13 cellular contexts compared by ENCODE assay signal in genomic region chr20:61436268-61436667, GRCh38.
DNase-seq lines count a peak whose midpoint lies in the region; ATAC-seq and TF ChIP-seq lines count a peak whose summit lies in the region.
"Had no signal": no experiment of that assay in that cellular context is flagged by ENCODE, and none has a peak within 500 bp of the region (broad histone marks: within the 10 kb centered on the region; RNA-seq: fewer than 3 reads in every experiment).

No MANE protein-coding gene starts in this region.

- 64% methylated on average over 2 of the region's 2 CpGs; no CpG with 5 or more reads in 1 of the 2 donors for WGBS in transverse colon (ENCODE audit: low coverage in 1 of 2), 2 donors

- H3K36me3 Mint-ChIP-seq in nephron (ENCODE audit: low read depth): no peaks in the 10 kb centered on the region

- H3K27me3 ChIP-seq in transverse colon: peaks cover 21% of the 10 kb centered on the region
- H3K27me3 ChIP-seq in PC-3 (ENCODE audit: low read length): peaks cover 45% of the 10 kb centered on the region
- H3K27me3 ChIP-seq: BLaER1 treated with 17β-estradiol and CSF1 and Interleukin-3, amounts not matched to agents 10 nM and 100 nM; thyroid gland had no signal

- H3K9ac ChIP-seq in PC-3 (ENCODE audit: low read length): no peak overlapping the region
- H3K9ac ChIP-seq: BLaER1 treated with 17β-estradiol and CSF1 and Interleukin-3, amounts not matched to agents 10 nM and 100 nM had no signal

- no peak overlapping the region for H3K4me3 ChIP-seq in transverse colon
- H3K4me3 ChIP-seq in PC-3 (ENCODE audit: low read length): no peak overlapping the region
- H3K4me3 ChIP-seq: BLaER1 treated with 17β-estradiol and CSF1 and Interleukin-3, amounts not matched to agents 10 nM and 100 nM; thyroid gland had no signal

- no peaks in the 10 kb centered on the region for H3K79me2 ChIP-seq in PC-3 (ENCODE audit: low read length)

- peaks cover 57% of the 10 kb centered on the region for H3K27me3 Mint-ChIP-seq in nephron (ENCODE audit: low read depth)

- no peak overlapping the region for H2AFZ ChIP-seq in PC-3 (ENCODE audit: low read length)

- no peak for TF ChIP-seq EP300 in transverse colon (IDR thresholded peaks at IDR 0.05; ENCODE audit: low read depth)

- in situ Hi-C loops in transverse colon (cut with MboI; ENCODE audit: low pct_ligation_motif_present in 1 of 4, low pct_unique_long_range_greater_than_20kb in 1 of 4, low sequenced_read_pairs in 3 of 4): no loop called here

- H3K9me3 Mint-ChIP-seq in nephron: no peaks in the 10 kb centered on the region

- intact Hi-C loops in transverse colon (cut with DNase I; ENCODE audit: low total_unique reads): no loop called here
- intact Hi-C loops in PC-3 (cut with micrococcal nuclease): no loop called here

- no peaks in the 10 kb centered on the region for H4K20me1 ChIP-seq in PC-3 (ENCODE audit: low read length)

- POLR2A ChIA-PET in PC-3 (lab: Charles Lee; ENCODE audit: unreplicated experiment): no interaction called here

- no peaks in the 10 kb centered on the region for H3F3A ChIP-seq in PC-3 (ENCODE audit: low read length, unreplicated experiment)

- H3K36me3 ChIP-seq in transverse colon (no peaks in the 10 kb centered on the region), PC-3 (ENCODE audit: low read depth, low read length) (no peaks in the 10 kb centered on the region)
- H3K36me3 ChIP-seq: BLaER1 treated with 17β-estradiol and CSF1 and Interleukin-3, amounts not matched to agents 10 nM and 100 nM; thyroid gland had no signal

- TF ChIP-seq CTCF in nephron (IDR thresholded peaks at IDR 0.05; ENCODE audit: unreplicated experiment in 3 of 3) (no peak), transverse colon (IDR thresholded peaks at IDR 0.05) (no peak), PC-3 (conservative IDR thresholded peaks at IDR 0.05; ENCODE audit: low read depth, low read length) (no peak)

- no TSS peak for BruUV-seq in PC-3 (replicated peaks; lab: Mats Ljungman, UMichigan)

- H3K27ac ChIP-seq in epithelial cell of prostate (peak overlapping the region; percentile 80), transverse colon (no peak overlapping the region), PC-3 (ENCODE audit: low read length) (no peak overlapping the region)
- H3K27ac ChIP-seq: BLaER1 treated with 17β-estradiol and CSF1 and Interleukin-3, amounts not matched to agents 10 nM and 100 nM; thyroid gland had no signal

- H3K9me3 ChIP-seq in transverse colon (no peaks in the 10 kb centered on the region), PC-3 (ENCODE audit: low read length) (no peaks in the 10 kb centered on the region)
- H3K9me3 ChIP-seq: BLaER1 treated with 17β-estradiol and CSF1 and Interleukin-3, amounts not matched to agents 10 nM and 100 nM; thyroid gland had no signal

- peak overlapping the region; percentile 33 to 71 (median 65) for H3K27ac Mint-ChIP-seq in nephron

- H3K4me1 Mint-ChIP-seq in nephron: peaks cover 42% of the 10 kb centered on the region

- H3K4me1 ChIP-seq in transverse colon: no peaks in the 10 kb centered on the region
- no peaks in the 10 kb centered on the region for H3K4me1 ChIP-seq in PC-3 (ENCODE audit: insufficient read depth, low read length)
- H3K4me1 ChIP-seq: thyroid gland had no signal

- DNase-seq in Daoy (ENCODE audit: low read depth) (peak; percentile 90), RPMI7951 (ENCODE audit: low read depth) (peak; percentile 51), epithelial cell of prostate (ENCODE audit: low read depth, low spot score) (peak; percentile 8), transverse colon (no peak), PC-3 (no peak)
- DNase-seq in activated naive CD4-positive, alpha-beta T cell treated with anti-CD3 and anti-CD28 coated beads, Interleukin-2, amount 50 U/mL, for 16 hours: no peak
- DNase-seq: aorta, erythroblast, NCI-H2171 treated with DMSO at 0.1 percent for 48 hours, thyroid gland had no signal

- ATAC-seq in GM18867 (IDR thresholded peaks at IDR 0.05; ENCODE audit: unreplicated experiment): no peak
- ATAC-seq in PC-3: no peak

- CTCF ChIA-PET in PC-3 (lab: Charles Lee): no interaction called here

- H3K4me3 Mint-ChIP-seq in nephron: no peak overlapping the region

- H3K9me2 ChIP-seq in PC-3 (replicated peaks; ENCODE audit: low read length): no peaks in the 10 kb centered on the region

- TF ChIP-seq POLR2A in transverse colon (IDR thresholded peaks at IDR 0.05): no peak

- no peak overlapping the region for H3K4me2 ChIP-seq in PC-3 (ENCODE audit: low read length)

Comparison
In these comparisons a context has a peak if more than half of its experiments do, and no peak if none do; other contexts are left out.
1. DNase-seq: peak in Daoy (single experiment), RPMI7951 (single experiment) and epithelial cell of prostate (single experiment); none in activated naive CD4-positive, alpha-beta T cell treated with anti-CD3 and anti-CD28 coated beads, Interleukin-2, amount 50 U/mL, for 16 hours (single experiment), transverse colon (single experiment) and PC-3 (single experiment).